Comparison of ENCODE assay signal across 23 cellular contexts in the genomic region with DNA sequence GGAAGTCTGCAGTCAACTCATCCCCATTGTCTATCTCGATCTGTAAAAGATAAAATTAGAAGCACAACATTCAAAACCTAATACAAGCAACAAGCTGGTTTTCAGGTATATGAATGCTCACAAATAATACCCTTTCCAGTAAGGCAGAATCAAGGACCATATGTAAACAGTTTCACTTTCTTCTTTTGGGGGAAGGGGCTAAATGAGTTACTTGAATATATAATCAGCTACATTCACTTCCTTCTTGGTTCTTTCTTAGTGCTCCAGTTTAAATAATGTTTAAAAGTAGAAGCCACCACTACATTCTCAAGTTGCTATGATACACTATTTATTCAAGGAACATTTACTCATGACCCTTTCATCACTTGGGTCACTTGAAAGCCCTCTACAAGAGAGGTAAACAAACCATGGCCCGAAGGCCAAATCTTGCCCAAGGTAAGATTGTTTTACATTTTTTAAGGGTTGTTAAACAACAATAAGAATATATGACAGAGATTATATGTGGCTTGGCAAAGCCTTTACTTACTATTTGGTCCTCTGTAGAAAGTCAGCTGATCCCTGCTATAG. TPM values are rescaled to one million over a fixed set of nuclear protein-coding genes. Genes with fewer than 3 reads are reported as not detected.
A peak's percentile ranks its signal among the peaks of the same experiment; 100 is the strongest.
DNase-seq lines count a peak whose midpoint lies in the region; ATAC-seq and TF ChIP-seq lines count a peak whose summit lies in the region.
"Had no signal": no experiment of that assay in that cellular context is flagged by ENCODE, and none has a peak within 500 bp of the region (broad histone marks: within the 10 kb centered on the region; RNA-seq: fewer than 3 reads in every experiment).

No MANE protein-coding gene starts in this region.

- POLR2A ChIA-PET in Caco-2 (lab: Charles Lee), result interaction anchor here (1.2 kb wide), 1 partner anchor 10 kb away, joined by 9 read pairs; a partner anchor contains a TSS

- intact Hi-C loops in Caco-2 (cut with micrococcal nuclease; ENCODE audit: unreplicated experiment) (loop anchor here (1.0 to 2.0 kb wide), 3 partner anchors 10 to 53 kb away; a partner anchor contains a TSS), left lung (cut with DNase I) (no loop called here)

- H3K4me3 ChIP-seq in Caco-2 (ENCODE audit: low read depth, low read length) (no peak overlapping the region), left lung (no peak overlapping the region)
- H3K4me3 ChIP-seq: BLaER1, HAP-1 had no signal

- no peaks in the 10 kb centered on the region for H3K36me3 ChIP-seq in Caco-2 (ENCODE audit: control insufficient read depth, insufficient read depth, low read length)
- peaks cover 0 to 70% of the 10 kb centered on the region in 2 donors for H3K36me3 ChIP-seq in left lung

- peak; percentile 52 for ATAC-seq in GM21717 (IDR thresholded peaks at IDR 0.05; ENCODE audit: unreplicated experiment)
- ATAC-seq in left lung, result peak; percentile 95
- no peak for ATAC-seq in GM21528 (IDR thresholded peaks at IDR 0.05; ENCODE audit: low FRiP score, unreplicated experiment)
- ATAC-seq in GM19452 (IDR thresholded peaks at IDR 0.05; ENCODE audit: unreplicated experiment), result no peak
- ATAC-seq: stimulated activated memory B cell treated with anti-CD40 and anti-IgM and Interleukin-4, amounts not matched to agents 10 μg/mL and 1 μg/mL and 100 μg/mL, for 72 hours had no signal

- peaks cover 54% of the 10 kb centered on the region for H3K36me3 Mint-ChIP-seq in Caco-2 (ENCODE audit: insufficient read depth, unreplicated experiment)

- no peak overlapping the region for H3K4me3 Mint-ChIP-seq in Caco-2 (ENCODE audit: unreplicated experiment)
- H3K4me3 Mint-ChIP-seq: stimulated activated memory B cell treated with anti-CD40 and anti-IgM and Interleukin-4, amounts not matched to agents 10 μg/mL and 1 μg/mL and 100 μg/mL, for 72 hours had no signal

- H3K4me1 Mint-ChIP-seq in Caco-2 (ENCODE audit: low read depth, unreplicated experiment), result peaks cover 26% of the 10 kb centered on the region
- H3K4me1 Mint-ChIP-seq: stimulated activated memory B cell treated with anti-CD40 and anti-IgM and Interleukin-4, amounts not matched to agents 10 μg/mL and 1 μg/mL and 100 μg/mL, for 72 hours had no signal

- H3K4me1 ChIP-seq in Caco-2 (peaks cover 19% of the 10 kb centered on the region), left lung (peaks cover 0 to 3% of the 10 kb centered on the region in 2 donors)
- H3K4me1 ChIP-seq: BLaER1, HAP-1 had no signal

- TF ChIP-seq CTCF in Caco-2 (IDR thresholded peaks at IDR 0.05; ENCODE audit: insufficient read depth in 1 of 2, low read depth in 1 of 2, low read length in 1 of 2, severe bottlenecking in 1 of 2, unreplicated experiment in 1 of 2) (no peak), left lung (IDR thresholded peaks at IDR 0.05) (no peak)

- H3K9me3 Mint-ChIP-seq in Caco-2 (ENCODE audit: unreplicated experiment), result peaks cover 11% of the 10 kb centered on the region
- H3K9me3 Mint-ChIP-seq: stimulated activated memory B cell treated with anti-CD40 and anti-IgM and Interleukin-4, amounts not matched to agents 10 μg/mL and 1 μg/mL and 100 μg/mL, for 72 hours had no signal

- CTCF ChIA-PET in Caco-2 (lab: Charles Lee), result interaction anchor here (1.0 to 2.1 kb wide), 2 partner anchors 10 to 87 kb away, joined by 3 to 6 read pairs; no protein-coding TSS in a partner anchor

- peak; percentile 46 to 72 for DNase-seq in Caco-2
- DNase-seq in NOMO-1 (lab: John Stamatoyannopoulos, UW; ENCODE audit: unreplicated experiment in 2 of 2), result peak; percentile 6 to 52
- DNase-seq in left lung, result no peak
- DNase-seq in activated CD8-positive, alpha-beta memory T cell treated with anti-CD3 and anti-CD28 coated beads, Interleukin-2, amount 50 U/mL, for 4 hours, result no peak
- DNase-seq in T-helper 9 cell, result no peak
- DNase-seq: activated CD4-positive, CD25-positive, alpha-beta regulatory T cell; activated CD8-positive, alpha-beta memory T cell treated with anti-CD3 and anti-CD28 coated beads, Interleukin-2, amount 50 U/mL, for 48 hours; cerebellar nuclear complex; DND-41; Kasumi-1; NCI-H187; NCI-H526 treated with DMSO at 0.1 percent for 48 hours; RPMI8226; small intestine; T-helper 1 cell had no signal

- H3K27ac ChIP-seq in left lung, result no peak overlapping the region
- H3K27ac ChIP-seq: BLaER1, epithelial cell of prostate, HL-60 had no signal

- H3K9me3 ChIP-seq in Caco-2 (no peaks in the 10 kb centered on the region), left lung (no peaks in the 10 kb centered on the region)
- H3K9me3 ChIP-seq: BLaER1, HAP-1 had no signal

- H3K27me3 Mint-ChIP-seq in Caco-2 (ENCODE audit: insufficient read depth, unreplicated experiment), result no peaks in the 10 kb centered on the region
- H3K27me3 Mint-ChIP-seq: stimulated activated memory B cell treated with anti-CD40 and anti-IgM and Interleukin-4, amounts not matched to agents 10 μg/mL and 1 μg/mL and 100 μg/mL, for 72 hours had no signal

- BruUV-seq in Caco-2 (replicated peaks; lab: Mats Ljungman, UMichigan), result no TSS peak

- H3K27ac Mint-ChIP-seq in Caco-2 (ENCODE audit: unreplicated experiment), result peak overlapping the region; percentile 70
- H3K27ac Mint-ChIP-seq: stimulated activated memory B cell treated with anti-CD40 and anti-IgM and Interleukin-4, amounts not matched to agents 10 μg/mL and 1 μg/mL and 100 μg/mL, for 72 hours had no signal

- no peaks in the 10 kb centered on the region for H3K27me3 ChIP-seq in Caco-2 (replicated peaks; ENCODE audit: control insufficient read depth, insufficient read depth, low read length)
- no peaks in the 10 kb centered on the region for H3K27me3 ChIP-seq in left lung
- H3K27me3 ChIP-seq: BLaER1 had no signal

RNA-seq across cellular contexts. Expression of a gene that starts 10.3 kb away (rescaled TPM):
- total RNA-seq in Caco-2 (2022) (125 and 140 TPM in 2 replicates), left lung (10 to 100 TPM; 71.3 to 75.9 TPM)

RNA-seq across cellular contexts. Expression of a gene that starts 37.0 kb away (rescaled TPM):
- total RNA-seq in Caco-2 (2022) (11.7 and 15.3 TPM in 2 replicates), left lung (10 to 100 TPM; 14.3 to 28.4 TPM)

RNA-seq across cellular contexts. Expression of a gene that starts 37.2 kb away (rescaled TPM):
- 29.1 and 36.0 TPM in 2 replicates for total RNA-seq in Caco-2 (2022)
- 10 to 100 TPM; 10.1 to 20.3 TPM for total RNA-seq in left lung

RNA-seq across cellular contexts. Expression of a gene that starts 40.1 kb away (rescaled TPM):
- 28.0 and 34.1 TPM in 2 replicates for total RNA-seq in Caco-2 (2022)
- total RNA-seq in left lung, result 1 to 10 TPM; 3.9 to 4.9 TPM

Comparison
In these comparisons a context has a peak if more than half of its experiments do, and no peak if none do; other contexts are left out.
1. DNase-seq: peak in Caco-2 (2 of 2) and NOMO-1 (2 of 2); none in left lung (0 of 2), activated CD8-positive, alpha-beta memory T cell treated with anti-CD3 and anti-CD28 coated beads, Interleukin-2, amount 50 U/mL, for 4 hours (single experiment) and T-helper 9 cell (single experiment).
2. ATAC-seq: peak in GM21717 (single experiment) and left lung (single experiment); none in GM21528 (single experiment) and GM19452 (single experiment).